In genomic region chr1:108691886-108692723, GRCh38 we compare ENCODE assay signal across 8 cellular contexts. TPM values are rescaled to one million over a fixed set of nuclear protein-coding genes. Genes with fewer than 3 reads are reported as not detected.
DNase-seq lines count a peak whose midpoint lies in the region; ATAC-seq and TF ChIP-seq lines count a peak whose summit lies in the region.

Gene PRPF38B (plus strand): TSS chr1:108692310. CDS start chr1:108692592, 282 bp downstream.

- peak within 1 kb of the TSS; percentile 62 to 98 for H4K8ac ChIP-seq in IMR-90 (ENCODE audit: low read depth in 2 of 2, low read length in 2 of 2)

- peak within 1 kb of the TSS; percentile 79 for H3K18ac ChIP-seq in IMR-90 (ENCODE audit: low read depth, low read length)

- in situ Hi-C loops in IMR-90 (cut with MboI; ENCODE audit: low sequenced_read_pairs), result loop anchor here (5.0 to 10.0 kb wide), 2 partner anchors 55 to 203 kb away; partner anchors contain the start of gene STXBP3

- H2AFZ ChIP-seq in IMR-90 (replicated peaks; ENCODE audit: low read length, poor library complexity) (peak within 1 kb of the TSS; percentile 99), PC-3 (ENCODE audit: low read length) (peak within 1 kb of the TSS; percentile 96)

- POLR2A ChIA-PET in IMR-90 (lab: Charles Lee; ENCODE audit: unreplicated experiment), result interaction anchor here (0.5 to 1.1 kb wide), 6 partner anchors 30 to 408 kb away, joined by 3 to 5 read pairs (median 4); no protein-coding TSS in a partner anchor
- POLR2A ChIA-PET in PC-3 (lab: Charles Lee; ENCODE audit: unreplicated experiment), result interaction anchor here (0.6 kb wide), 2 partner anchors 109 to 476 kb away, joined by 3 read pairs; no protein-coding TSS in a partner anchor

- peak within 1 kb of the TSS; percentile 84 for H3K4me3 ChIP-seq in IMR-90 (ENCODE audit: insufficient read depth, low read depth, low read length)
- H3K4me3 ChIP-seq in PC-3 (ENCODE audit: low read length), result peak within 1 kb of the TSS; percentile 100
- H3K4me3 ChIP-seq in mucosa of stomach (ENCODE audit: low read length), result peak within 1 kb of the TSS; percentile 89

- WGBS in IMR-90 (ENCODE audit: extremely low coverage in 2 of 2, insufficient read length in 1 of 2), 2 experiments, result 2% methylated on average over 28 of the region's 60 CpGs; no CpG with 5 or more reads in 1 of the 2 experiments

- ATAC-seq in GM21528 (IDR thresholded peaks at IDR 0.05; ENCODE audit: low FRiP score, unreplicated experiment) (peak; percentile 92), IMR-90 (ENCODE audit: low read depth) (peak; percentile 97), PC-3 (peak; percentile 93)

- no peak within 1 kb of the TSS for H2BK20ac ChIP-seq in IMR-90 (ENCODE audit: low read depth, low read length)

- H3K79me2 ChIP-seq in PC-3 (ENCODE audit: low read length), result peaks cover 63% of the 10 kb centered on the region

- H3F3A ChIP-seq in PC-3 (ENCODE audit: low read length, unreplicated experiment), result no peaks in the 10 kb centered on the region

- peak within 1 kb of the TSS; percentile 83 for H3K56ac ChIP-seq in IMR-90 (ENCODE audit: extremely low read depth, insufficient read depth, low read length)

- H3K27me3 ChIP-seq in IMR-90 (ENCODE audit: control insufficient read depth, insufficient read depth, low read length), result no peaks in the 10 kb centered on the region
- H3K27me3 ChIP-seq in PC-3 (ENCODE audit: low read length), result no peaks in the 10 kb centered on the region
- no peaks in the 10 kb centered on the region for H3K27me3 ChIP-seq in mucosa of stomach (ENCODE audit: control insufficient read depth, insufficient read depth, low read length)

- H3K4me1 ChIP-seq in IMR-90 (ENCODE audit: control insufficient read depth, insufficient read depth, low read length), result no peaks in the 10 kb centered on the region
- H3K4me1 ChIP-seq in PC-3 (ENCODE audit: insufficient read depth, low read length), result peaks cover 17% of the 10 kb centered on the region
- no peaks in the 10 kb centered on the region for H3K4me1 ChIP-seq in mucosa of stomach (ENCODE audit: control insufficient read depth, insufficient read depth, low read length)

- TF ChIP-seq RAD21 in IMR-90 (IDR thresholded peaks at IDR 0.05; ENCODE audit: low read length), result no peak

- H3K9ac ChIP-seq in IMR-90 (ENCODE audit: low read depth, low read length), result peak within 1 kb of the TSS; percentile 91
- H3K9ac ChIP-seq in PC-3 (ENCODE audit: low read length), result peak within 1 kb of the TSS; percentile 96
- peak within 1 kb of the TSS; percentile 85 for H3K9ac ChIP-seq in mucosa of stomach (ENCODE audit: low read length)

- TF ChIP-seq CTCF in IMR-90 (conservative IDR thresholded peaks at IDR 0.05; ENCODE audit: low read depth, low read length) (no peak), PC-3 (conservative IDR thresholded peaks at IDR 0.05; ENCODE audit: low read depth, low read length) (no peak)

- H3K23ac ChIP-seq in IMR-90 (ENCODE audit: low read depth, low read length), result peak within 1 kb of the TSS; percentile 90

- DNase-seq in DMS 273 treated with DMSO at 0.1 percent for 48 hours (lab: John Stamatoyannopoulos, UW), result peak; percentile 81
- DNase-seq in IMR-90, result peak; percentile 87
- DNase-seq in PC-3, result peak; percentile 90
- peak; percentile 93 for DNase-seq in activated T-cell treated with anti-CD3 and anti-CD28 coated beads, Interleukin-2, amount 50 U/mL, for 1 hour
- peak; percentile 94 to 96 for DNase-seq in erythroblast (lab: John Stamatoyannopoulos, UW)
- DNase-seq in stimulated activated CD8-positive, alpha-beta memory T cell treated with anti-CD3 and anti-CD28 coated beads, Interleukin-7, amount 100 ng/mL, for 1 hour (ENCODE audit: low read depth in 2 of 2), result peak; percentile 88 to 91

- H3K9me1 ChIP-seq in IMR-90 (ENCODE audit: insufficient read depth, low read length), result no peaks in the 10 kb centered on the region

- H3K4ac ChIP-seq in IMR-90 (ENCODE audit: low read depth, low read length), result peak within 1 kb of the TSS; percentile 95

- peak within 1 kb of the TSS; percentile 96 for H2BK5ac ChIP-seq in IMR-90 (ENCODE audit: low read depth, low read length, poor library complexity, severe bottlenecking)

- H3K36me3 ChIP-seq in IMR-90 (ENCODE audit: control insufficient read depth, insufficient read depth, low read length), result peaks cover 7% of the 10 kb centered on the region
- H3K36me3 ChIP-seq in PC-3 (ENCODE audit: low read depth, low read length), result peaks cover 24% of the 10 kb centered on the region
- H3K36me3 ChIP-seq in mucosa of stomach (ENCODE audit: control insufficient read depth, insufficient read depth, low read length), result no peaks in the 10 kb centered on the region

- peak within 1 kb of the TSS; percentile 88 for H2AK5ac ChIP-seq in IMR-90 (ENCODE audit: low read depth, low read length)

- peak; percentile 97 for TF ChIP-seq POLR2A in IMR-90 (IDR thresholded peaks at IDR 0.05; ENCODE audit: low read depth, low read length)
- peak; percentile 99 for TF ChIP-seq POLR2A in erythroblast (IDR thresholded peaks at IDR 0.05; ENCODE audit: low read length)

- H4K91ac ChIP-seq in IMR-90 (ENCODE audit: insufficient read depth, low read depth, low read length), result peak within 1 kb of the TSS; percentile 92

- peak within 1 kb of the TSS; percentile 91 for H3K4me2 ChIP-seq in IMR-90 (ENCODE audit: low read depth, low read length)
- H3K4me2 ChIP-seq in PC-3 (ENCODE audit: low read length), result peak within 1 kb of the TSS; percentile 97

- intact Hi-C loops in IMR-90 (cut with micrococcal nuclease), result loop anchor here (1.0 to 10.0 kb wide), 3 partner anchors 54 to 206 kb away; partner anchors contain the start of gene STXBP3
- intact Hi-C loops in PC-3 (cut with micrococcal nuclease), result loop anchor here (1.0 to 5.0 kb wide), 4 partner anchors 28 to 205 kb away; partner anchors contain the start of genes GPSM2 and STXBP3

- CTCF ChIA-PET in IMR-90 (lab: Yijun Ruan, JAX) (interaction anchor here (0.7 to 2.0 kb wide), 5 partner anchors 16 to 204 kb away, joined by 3 to 6 read pairs (median 3); partner anchors contain the start of gene EEIG2), PC-3 (lab: Charles Lee) (interaction anchor here (0.6 to 1.0 kb wide), 4 partner anchors 64 to 137 kb away, joined by 3 read pairs; partner anchors contain the start of gene EEIG2)

- peak within 1 kb of the TSS; percentile 79 for H2BK120ac ChIP-seq in IMR-90 (ENCODE audit: low read depth, low read length)

- H3K27ac ChIP-seq in IMR-90 (ENCODE audit: insufficient read depth, low read length) (peak within 1 kb of the TSS; percentile 97), PC-3 (ENCODE audit: low read length) (peak within 1 kb of the TSS; percentile 82)

- H4K5ac ChIP-seq in IMR-90 (ENCODE audit: low read depth, low read length), result peak within 1 kb of the TSS; percentile 84

- H3K9me2 ChIP-seq in PC-3 (replicated peaks; ENCODE audit: low read length), result no peaks in the 10 kb centered on the region

- H3K9me3 ChIP-seq in IMR-90 (ENCODE audit: control insufficient read depth, insufficient read depth, low read length) (no peaks in the 10 kb centered on the region), PC-3 (ENCODE audit: low read length) (no peaks in the 10 kb centered on the region), mucosa of stomach (ENCODE audit: control insufficient read depth, low read length) (no peaks in the 10 kb centered on the region)

- peaks cover 10 to 19% of the 10 kb centered on the region in 2 experiments; a peak in 3 of 4 replicates for H3K79me1 ChIP-seq in IMR-90 (ENCODE audit: low read depth in 1 of 2, low read length in 2 of 2)

- H3K14ac ChIP-seq in IMR-90 (replicated peaks; ENCODE audit: low read depth, low read length), result peak within 1 kb of the TSS; percentile 95

- dilution Hi-C loops in IMR-90 (cut with HindIII; ENCODE audit: low sequenced_read_pairs, unreplicated experiment), result no loop called here

- H4K20me1 ChIP-seq in IMR-90 (ENCODE audit: insufficient read depth, low read length) (peaks cover 28% of the 10 kb centered on the region), PC-3 (ENCODE audit: low read length) (peaks cover 42% of the 10 kb centered on the region)

- BruUV-seq in IMR-90 (replicated peaks; lab: Mats Ljungman, UMichigan) (TSS peak; percentile 47), PC-3 (replicated peaks; lab: Mats Ljungman, UMichigan) (no TSS peak)

- peak within 1 kb of the TSS; percentile 97 for H2AK9ac ChIP-seq in IMR-90 (replicated peaks; ENCODE audit: low read depth, low read length, poor library complexity)

- H2BK15ac ChIP-seq in IMR-90 (ENCODE audit: low read depth, low read length), result no peak within 1 kb of the TSS

TF ChIP-seq in IMR-90, 13 proteins besides CTCF, POLR2A, EP300 and RAD21 (continues in another document):
- TF ChIP-seq MXI1 (IDR thresholded peaks at IDR 0.05; ENCODE audit: borderline replicate concordance, low read depth, low read length) (0 out of 2 replicates have a peak, but pooled peaks have one; percentile 18), FOS (IDR thresholded peaks at IDR 0.05; ENCODE audit: low read depth, low read length) (no peak), RCOR1 (IDR thresholded peaks at IDR 0.05; ENCODE audit: insufficient replicate concordance, low read length) (no peak), CEBPB (IDR thresholded peaks at IDR 0.05; ENCODE audit: low read depth, low read length) (no peak), ELK1 (IDR thresholded peaks at IDR 0.05; ENCODE audit: borderline replicate concordance, low read depth, low read length) (no peak), MAFK (IDR thresholded peaks at IDR 0.05; ENCODE audit: low read depth, low read length) (no peak), NFE2L2 (IDR thresholded peaks at IDR 0.05; ENCODE audit: low read depth, low read length) (no peak), BHLHE40 (IDR thresholded peaks at IDR 0.05; ENCODE audit: low read depth, low read length) (no peak), MAZ (IDR thresholded peaks at IDR 0.05; ENCODE audit: borderline replicate concordance, low read depth, low read length) (peak; percentile 71), CHD1 (IDR thresholded peaks at IDR 0.05; ENCODE audit: low read depth, low read length) (no peak)

RNA-seq across cellular contexts. Expression of gene PRPF38B, which starts in this region (rescaled TPM):
- total RNA-seq in IMR-90 (2012; rRNA removed) (9.0 and 15.0 TPM in 2 replicates), PC-3 (2014; rRNA removed) (20.2 and 21.9 TPM in 2 replicates)
- polyA plus RNA-seq in IMR-90 (2012; rRNA removed), result 15.5 and 19.3 TPM in 2 replicates
- 3.9 and 6.9 TPM in 2 replicates for polyA plus RNA-seq in IMR-90 (2012; cell fraction: cytosol; rRNA removed)
- polyA plus RNA-seq in IMR-90 (2012; cell fraction: nucleus; rRNA removed; ENCODE audit: low replicate concordance), result 35.6 and 60.1 TPM in 2 replicates

Comparison
In these comparisons a context has a peak if more than half of its experiments do, and no peak if none do; other contexts are left out.
1. Peak in every context shown above with its lines: DNase-seq, ATAC-seq, H3K4me3 ChIP-seq and H3K27ac ChIP-seq.